20 cellular contexts compared by ENCODE assay signal in genomic region chr5:134798468-134798867, GRCh38. TPM values are rescaled to one million over a fixed set of nuclear protein-coding genes. Genes with fewer than 3 reads are reported as not detected.
A peak's percentile ranks its signal among the peaks of the same experiment; 100 is the strongest.
DNase-seq lines count a peak whose midpoint lies in the region; ATAC-seq and TF ChIP-seq lines count a peak whose summit lies in the region.
"Had no signal": no experiment of that assay in that cellular context is flagged by ENCODE, and none has a peak within 500 bp of the region (broad histone marks: within the 10 kb centered on the region; RNA-seq: fewer than 3 reads in every experiment).

No MANE protein-coding gene starts in this region.

- CTCF ChIA-PET in WTC11 (lab: Charles Lee) = no interaction called here

- peaks cover 91% of the 10 kb centered on the region for H3K36me3 Mint-ChIP-seq in activated T-cell treated with anti-CD3 and anti-CD28 coated beads, Interleukin-2, amount 50 U/mL, for 24 hours (ENCODE audit: low read depth)
- H3K36me3 Mint-ChIP-seq in stimulated activated effector memory CD8-positive, alpha-beta T cell treated with anti-CD3 and anti-CD28 coated beads, Interleukin-12 subunit alpha, Interleukin-12 subunit beta, amount 100 ng/mL, for 72 hours = peaks cover 99% of the 10 kb centered on the region
- peaks cover 54% of the 10 kb centered on the region for H3K36me3 Mint-ChIP-seq in WTC11

- H3K9me3 Mint-ChIP-seq in activated T-cell treated with anti-CD3 and anti-CD28 coated beads, Interleukin-2, amount 50 U/mL, for 24 hours = no peaks in the 10 kb centered on the region
- H3K9me3 Mint-ChIP-seq in stimulated activated effector memory CD8-positive, alpha-beta T cell treated with anti-CD3 and anti-CD28 coated beads, Interleukin-12 subunit alpha, Interleukin-12 subunit beta, amount 100 ng/mL, for 72 hours = no peaks in the 10 kb centered on the region
- H3K9me3 Mint-ChIP-seq in WTC11 = no peaks in the 10 kb centered on the region

- POLR2A ChIA-PET in WTC11 (lab: Charles Lee) = no interaction called here

- no peak for DNase-seq in activated T-cell treated with anti-CD3 and anti-CD28 coated beads, Interleukin-2, amount 50 U/mL, for 24 hours
- DNase-seq in activated T-cell treated with anti-CD3 and anti-CD28 coated beads for 4 hours (no peak), WTC11 (ENCODE audit: low spot score) (no peak), GOT3 (lab: John Stamatoyannopoulos, UW) (no peak)
- DNase-seq in stimulated activated effector memory CD8-positive, alpha-beta T cell treated with anti-CD3 and anti-CD28 coated beads, Interleukin-12 subunit alpha, Interleukin-12 subunit beta, amount 100 ng/mL, for 72 hours (ENCODE audit: low spot score in 2 of 2) = no peak
- DNase-seq: DMS 273 treated with DMSO at 0.1 percent for 48 hours; GF-D8; H7; IMR-90; Kasumi-1; NCI-H187 treated with DMSO at 0.1 percent for 48 hours; NCI-H345; NCI-H69; NK-92 treated with Interleukin-12 subunit alpha and Interleukin-12 subunit beta, amount 100 ng/mL, for 24 hours; OCI-M1; RPMI8226; SIG-M5 had no signal

- peak overlapping the region; percentile 71 for H3K27ac Mint-ChIP-seq in activated T-cell treated with anti-CD3 and anti-CD28 coated beads, Interleukin-2, amount 50 U/mL, for 24 hours
- no peak overlapping the region for H3K27ac Mint-ChIP-seq in stimulated activated effector memory CD8-positive, alpha-beta T cell treated with anti-CD3 and anti-CD28 coated beads, Interleukin-12 subunit alpha, Interleukin-12 subunit beta, amount 100 ng/mL, for 72 hours
- no peak overlapping the region for H3K27ac Mint-ChIP-seq in WTC11

- no peaks in the 10 kb centered on the region for H3K27me3 Mint-ChIP-seq in activated T-cell treated with anti-CD3 and anti-CD28 coated beads, Interleukin-2, amount 50 U/mL, for 24 hours
- H3K27me3 Mint-ChIP-seq in WTC11 (ENCODE audit: low read depth) = no peaks in the 10 kb centered on the region

- TF ChIP-seq CTCF in WTC11 (IDR thresholded peaks at IDR 0.05) = no peak

- H3K4me1 Mint-ChIP-seq in activated T-cell treated with anti-CD3 and anti-CD28 coated beads, Interleukin-2, amount 50 U/mL, for 24 hours (ENCODE audit: low read depth) = peaks cover 4% of the 10 kb centered on the region
- H3K4me1 Mint-ChIP-seq in stimulated activated effector memory CD8-positive, alpha-beta T cell treated with anti-CD3 and anti-CD28 coated beads, Interleukin-12 subunit alpha, Interleukin-12 subunit beta, amount 100 ng/mL, for 72 hours = no peaks in the 10 kb centered on the region
- H3K4me1 Mint-ChIP-seq in WTC11 = no peaks in the 10 kb centered on the region

- ATAC-seq in GM19395 (IDR thresholded peaks at IDR 0.05; ENCODE audit: unreplicated experiment) (peak; percentile 61), HG02884 (IDR thresholded peaks at IDR 0.05; ENCODE audit: unreplicated experiment) (peak; percentile 54), WTC11 (no peak)
- ATAC-seq in stimulated activated effector memory CD8-positive, alpha-beta T cell treated with anti-CD3 and anti-CD28 coated beads, Interleukin-12 subunit alpha, Interleukin-12 subunit beta, amount 100 ng/mL, for 72 hours = peak; percentile 80
- ATAC-seq: A549 had no signal

- no peak overlapping the region for H3K4me3 Mint-ChIP-seq in activated T-cell treated with anti-CD3 and anti-CD28 coated beads, Interleukin-2, amount 50 U/mL, for 24 hours
- no peak overlapping the region for H3K4me3 Mint-ChIP-seq in stimulated activated effector memory CD8-positive, alpha-beta T cell treated with anti-CD3 and anti-CD28 coated beads, Interleukin-12 subunit alpha, Interleukin-12 subunit beta, amount 100 ng/mL, for 72 hours
- no peak overlapping the region for H3K4me3 Mint-ChIP-seq in WTC11

TF ChIP-seq in WTC11, 78 proteins besides CTCF, POLR2A, EP300 and RAD21:
- TF ChIP-seq TCF7 (CRISPR knock-in tag; IDR thresholded peaks at IDR 0.05; ENCODE audit: low read depth) (no peak), ATF3 (CRISPR knock-in tag; conservative IDR thresholded peaks at IDR 0.05) (no peak), E2F4 (CRISPR knock-in tag; IDR thresholded peaks at IDR 0.05; ENCODE audit: borderline replicate concordance, low read depth) (no peak), TEAD1 (CRISPR knock-in tag; IDR thresholded peaks at IDR 0.05) (no peak), ZNF263 (CRISPR knock-in tag; IDR thresholded peaks at IDR 0.05; ENCODE audit: low read depth) (no peak), ZBTB43 (CRISPR knock-in tag; IDR thresholded peaks at IDR 0.05) (no peak), ZNF423 (CRISPR knock-in tag; IDR thresholded peaks at IDR 0.05) (no peak), ESRRA (CRISPR knock-in tag; IDR thresholded peaks at IDR 0.05; ENCODE audit: borderline replicate concordance) (no peak), NFYB (CRISPR knock-in tag; conservative IDR thresholded peaks at IDR 0.05; ENCODE audit: low read depth) (no peak), FOXP1 (CRISPR knock-in tag; IDR thresholded peaks at IDR 0.05; ENCODE audit: borderline replicate concordance) (no peak), E2F5 (CRISPR knock-in tag; IDR thresholded peaks at IDR 0.05) (no peak), CREB1 (CRISPR knock-in tag; IDR thresholded peaks at IDR 0.05) (no peak)

RNA-seq across cellular contexts. Expression of gene DDX46, which starts 39.9 kb away (rescaled TPM):
- total RNA-seq in WTC11 (2021) = 91.4 to 123 TPM (median 93.1 TPM) in 3 replicates

RNA-seq across cellular contexts. Expression of gene C5orf24, which starts 47.3 kb away (rescaled TPM):
- total RNA-seq in WTC11 (2021) = 15.7 to 21.2 TPM (median 20.6 TPM) in 3 replicates
